In genomic region chr6:126811307-126811706, GRCh38 we compare ENCODE assay signal across 21 cellular contexts.
DNase-seq lines count a peak whose midpoint lies in the region; ATAC-seq, FAIRE-seq and TF ChIP-seq lines count a peak whose summit lies in the region.
"Had no signal": no experiment of that assay in that cellular context is flagged by ENCODE, and none has a peak within 500 bp of the region (broad histone marks: within the 10 kb centered on the region; RNA-seq: fewer than 3 reads in every experiment).

No MANE protein-coding gene starts in this region.

- H3K9me3 ChIP-seq in right atrium auricular region (no peaks in the 10 kb centered on the region), left lung (no peaks in the 10 kb centered on the region)
- H3K9me3 ChIP-seq: HAP-1, psoas muscle had no signal

- no peak for DNase-seq in Right ventricle myocardium superior
- DNase-seq in right atrium auricular region (ENCODE audit: low spot score) = no peak
- no peak for DNase-seq in left lung
- peak; percentile 43 for DNase-seq in ureter (ENCODE audit: low spot score)
- no peak for DNase-seq in SW 1271 (lab: John Stamatoyannopoulos, UW)
- DNase-seq: activated naive CD4-positive, alpha-beta T cell treated with anti-CD3 and anti-CD28 coated beads for 36 hours; activated T-cell treated with anti-CD3 and anti-CD28 coated beads for 4 hours; CD4-positive, CD25-positive, alpha-beta regulatory T cell; DMS79; effector CD4-positive, alpha-beta T cell; left colon; NCI-H1105 treated with DMSO at 0.1 percent for 48 hours; NCI-H774; psoas muscle; stimulated activated naive CD4-positive, alpha-beta T cell had no signal

- ATAC-seq in Right ventricle myocardium superior (ENCODE audit: poor library complexity) (peak; percentile 74), left lung (peak; percentile 30), GM19467 (IDR thresholded peaks at IDR 0.05; ENCODE audit: unreplicated experiment) (no peak), GM19328 (IDR thresholded peaks at IDR 0.05; ENCODE audit: unreplicated experiment) (no peak)
- ATAC-seq: left colon, psoas muscle had no signal

- H3K36me3 ChIP-seq in right atrium auricular region = no peaks in the 10 kb centered on the region
- H3K36me3 ChIP-seq in left lung = no peaks in the 10 kb centered on the region
- H3K36me3 ChIP-seq: HAP-1 had no signal

- peak; percentile 94 for FAIRE-seq in endometrium (lab: Jason Lieb, UNC)
- FAIRE-seq: frontal cortex, RCC 7860 had no signal

- TF ChIP-seq CTCF in right atrium auricular region (IDR thresholded peaks at IDR 0.05) = no peak
- TF ChIP-seq CTCF in left lung (IDR thresholded peaks at IDR 0.05) = no peak

- H3K4me1 ChIP-seq in right atrium auricular region = no peaks in the 10 kb centered on the region
- no peaks in the 10 kb centered on the region for H3K4me1 ChIP-seq in left lung
- H3K4me1 ChIP-seq: HAP-1 had no signal

- intact Hi-C loops in Right ventricle myocardium superior (cut with DNase I) = no loop called here
- intact Hi-C loops in left lung (cut with DNase I) = no loop called here

- no peak overlapping the region for H3K27ac ChIP-seq in right atrium auricular region
- H3K27ac ChIP-seq in left lung = no peak overlapping the region
- H3K27ac ChIP-seq: psoas muscle had no signal

- H3K27me3 ChIP-seq in right atrium auricular region = no peaks in the 10 kb centered on the region
- no peaks in the 10 kb centered on the region for H3K27me3 ChIP-seq in left lung

- H3K4me3 ChIP-seq in right atrium auricular region (no peak overlapping the region), left lung (no peak overlapping the region)
- H3K4me3 ChIP-seq: HAP-1, psoas muscle had no signal

Comparison
In these comparisons a context has a peak if more than half of its experiments do, and no peak if none do; other contexts are left out.
1. ATAC-seq: peak in Right ventricle myocardium superior (single experiment) and left lung (single experiment); none in GM19467 (single experiment) and GM19328 (single experiment).